17 cellular contexts compared by ENCODE assay signal in genomic region chr14:68165274-68165843, GRCh38.
DNase-seq lines count a peak whose midpoint lies in the region; ATAC-seq and TF ChIP-seq lines count a peak whose summit lies in the region.
"Had no signal": no experiment of that assay in that cellular context is flagged by ENCODE, and none has a peak within 500 bp of the region (broad histone marks: within the 10 kb centered on the region; RNA-seq: fewer than 3 reads in every experiment).

No MANE protein-coding gene starts in this region.

- H4K20me1 ChIP-seq in HCT116 (ENCODE audit: insufficient read depth) = no peaks in the 10 kb centered on the region

- H3K36me3 ChIP-seq in HCT116 (ENCODE audit: control insufficient read depth in 1 of 2, insufficient read depth in 2 of 2, low read length in 2 of 2) (no peaks in the 10 kb centered on the region), thoracic aorta (no peaks in the 10 kb centered on the region)

- peaks cover 65% of the 10 kb centered on the region for H3K4me1 Mint-ChIP-seq in brain
- H3K4me1 Mint-ChIP-seq in mesothelial cell of epicardium = peaks cover 77% of the 10 kb centered on the region

- H3K27ac Mint-ChIP-seq in brain (peak overlapping the region in 3 of 5 experiments; percentile 72 to 97 (median 87)), mesothelial cell of epicardium (peak overlapping the region; percentile 86)
- H3K27ac Mint-ChIP-seq: activated T-helper 1 cell treated with anti-CD3 and anti-CD28 coated beads, Interleukin-12 subunit alpha, Interleukin-12 subunit beta, Interleukin-2, Interleukin-4 antibody, amounts not matched to agents 30 ng/mL and 10 ng/mL and 1 ng/mL, durations not matched to agents 14 hours and 24 hours and 36 hours had no signal

- peak overlapping the region; percentile 35; the same call in 1 of the 2 replicates for H3K27ac ChIP-seq in HCT116 (ENCODE audit: low read depth, low read length)
- H3K27ac ChIP-seq in thoracic aorta = peak overlapping the region; percentile 6 to 26

- H3K9me3 Mint-ChIP-seq in brain (no peaks in the 10 kb centered on the region), mesothelial cell of epicardium (no peaks in the 10 kb centered on the region)
- H3K9me3 Mint-ChIP-seq: activated T-helper 1 cell treated with anti-CD3 and anti-CD28 coated beads, Interleukin-12 subunit alpha, Interleukin-12 subunit beta, Interleukin-2, Interleukin-4 antibody, amounts not matched to agents 30 ng/mL and 10 ng/mL and 1 ng/mL, durations not matched to agents 14 hours and 24 hours and 36 hours had no signal

- no peaks in the 10 kb centered on the region for H3K9me3 ChIP-seq in HCT116 (ENCODE audit: control insufficient read depth in 1 of 2, insufficient read depth in 1 of 2, low read depth in 1 of 2, low read length in 2 of 2)
- no peaks in the 10 kb centered on the region for H3K9me3 ChIP-seq in thoracic aorta
- H3K9me3 ChIP-seq: SK-N-SH had no signal

- H3K27me3 Mint-ChIP-seq in brain (peaks cover 3% of the 10 kb centered on the region), mesothelial cell of epicardium (ENCODE audit: low read depth) (no peaks in the 10 kb centered on the region)

- no peaks in the 10 kb centered on the region for H3K27me3 ChIP-seq in HCT116 (ENCODE audit: insufficient read depth, low read length)
- H3K27me3 ChIP-seq in thoracic aorta (replicated peaks; ENCODE audit: insufficient read depth) = no peaks in the 10 kb centered on the region

- H3K4me3 Mint-ChIP-seq in brain (peak overlapping the region in 1 of 5 experiments; percentile 19), mesothelial cell of epicardium (no peak overlapping the region)
- H3K4me3 Mint-ChIP-seq: activated T-helper 1 cell treated with anti-CD3 and anti-CD28 coated beads, Interleukin-12 subunit alpha, Interleukin-12 subunit beta, Interleukin-2, Interleukin-4 antibody, amounts not matched to agents 30 ng/mL and 10 ng/mL and 1 ng/mL, durations not matched to agents 14 hours and 24 hours and 36 hours had no signal

- TF ChIP-seq POLR2A in HCT116 (IDR thresholded peaks at IDR 0.05; ENCODE audit: borderline replicate concordance, extremely low read depth, insufficient read depth, insufficient read length) = no peak

- H3K9me2 ChIP-seq in HCT116 (ENCODE audit: insufficient read depth) = no peaks in the 10 kb centered on the region
- H3K9me2 ChIP-seq: SK-N-SH had no signal

- H3K4me1 ChIP-seq in HCT116 (ENCODE audit: control insufficient read depth in 1 of 2, insufficient read depth in 2 of 2, low read length in 2 of 2) = peaks cover 0 to 61% of the 10 kb centered on the region in 2 experiments; a peak in 2 of 4 replicates
- H3K4me1 ChIP-seq in thoracic aorta (ENCODE audit: control insufficient read depth in 1 of 2, low read depth in 2 of 2) = peaks cover 15 to 42% of the 10 kb centered on the region in 2 donors

- ATAC-seq in HCT116 = no peak
- ATAC-seq in thoracic aorta (ENCODE audit: insufficient number of reproducible peaks, low FRiP score, low read depth) = no peak

- no peak for TF ChIP-seq RAD21 in HCT116 (IDR thresholded peaks at IDR 0.05; ENCODE audit: low read depth)

- RAD21 ChIA-PET in HCT116 (lab: Charles Lee; ENCODE audit: low non-redundant PET in 1 of 2, low total read pairs in 2 of 2, uncharacterized antibody in 2 of 2, unreplicated experiment in 2 of 2) = no interaction called here

- H3K4me2 ChIP-seq in HCT116 (ENCODE audit: low read length) = no peak overlapping the region
- H3K4me2 ChIP-seq: SK-N-SH had no signal

- no peak overlapping the region for H3K9ac ChIP-seq in HCT116 (ENCODE audit: low read length)
- H3K9ac ChIP-seq: SK-N-SH had no signal

- CTCF ChIA-PET in HCT116 (lab: Charles Lee) = no interaction called here

- no TSS peak for BruUV-seq in HCT116 (replicated peaks; lab: Mats Ljungman, UMichigan)

- DNase-seq in HCT116 (ENCODE audit: low read depth, low spot score) (no peak), mesothelial cell of epicardium (ENCODE audit: low spot score in 2 of 2, unreplicated experiment in 2 of 2) (no peak), thoracic aorta (ENCODE audit: low spot score) (no peak), H4 (ENCODE audit: low spot score) (no peak), NCI-H2171 treated with DMSO at 0.1 percent for 48 hours (lab: John Stamatoyannopoulos, UW) (no peak), SKM-1 treated with dmso at 0.1 percent for 144 hours (lab: John Stamatoyannopoulos, UW; ENCODE audit: unreplicated experiment) (no peak)
- no peak for DNase-seq in activated CD4-positive, CD25-positive, alpha-beta regulatory T cell (lab: John Stamatoyannopoulos, UW)
- DNase-seq: HCEC 1CT; IMR-90; NCI-H1694 treated with DMSO at 0.1 percent for 48 hours; NCI-H226; stimulated activated CD4-positive, alpha-beta T cell treated with anti-CD3 and anti-CD28 coated beads, Interleukin-1b, Interleukin-23, amount 100 ng/mL, for 48 hours; stimulated activated naive CD4-positive, alpha-beta T cell; T1000 had no signal

- intact Hi-C loops in HCT116 (cut with micrococcal nuclease) = no loop called here

- no peak overlapping the region for H2AFZ ChIP-seq in HCT116 (ENCODE audit: low read depth, low read length, poor library complexity, severe bottlenecking)

- H3K36me3 Mint-ChIP-seq in brain (no peaks in the 10 kb centered on the region), mesothelial cell of epicardium (no peaks in the 10 kb centered on the region)

- TF ChIP-seq CTCF in HCT116 (IDR thresholded peaks at IDR 0.05 in 2 of 3, conservative IDR thresholded peaks at IDR 0.05 in 1 of 3; ENCODE audit: borderline replicate concordance in 1 of 3, insufficient read depth in 1 of 3, low read depth in 2 of 3, low read length in 2 of 3) (no peak), brain (conservative IDR thresholded peaks at IDR 0.05) (no peak), mesothelial cell of epicardium (IDR thresholded peaks at IDR 0.05; ENCODE audit: unreplicated experiment) (no peak), thoracic aorta (IDR thresholded peaks at IDR 0.05) (no peak)

- H3K4me3 ChIP-seq in HCT116 (replicated peaks in 1 of 2; ENCODE audit: low read depth in 1 of 2, low read length in 2 of 2) (no peak overlapping the region), thoracic aorta (no peak overlapping the region)

- H3K79me2 ChIP-seq in HCT116 (ENCODE audit: insufficient read depth, low read length) = no peaks in the 10 kb centered on the region

- POLR2A ChIA-PET in HCT116 (lab: Charles Lee) = no interaction called here

TF ChIP-seq in HCT116, 20 proteins besides CTCF, POLR2A, EP300 and RAD21:
- no peak for TF ChIP-seq EZH2phosphoT487 (IDR thresholded peaks at IDR 0.05; ENCODE audit: borderline replicate concordance)
- TF ChIP-seq SRF (IDR thresholded peaks at IDR 0.05; ENCODE audit: low read depth) = no peak
- no peak for TF ChIP-seq SP1 (IDR thresholded peaks at IDR 0.05; ENCODE audit: low read depth)
- no peak for TF ChIP-seq MAX (IDR thresholded peaks at IDR 0.05)
- TF ChIP-seq SIN3A (IDR thresholded peaks at IDR 0.05; ENCODE audit: low read depth) = no peak
- no peak for TF ChIP-seq ZNF274 (IDR thresholded peaks at IDR 0.05; ENCODE audit: low read depth, low read length)
- TF ChIP-seq JUND (IDR thresholded peaks at IDR 0.05) = no peak
- no peak for TF ChIP-seq ZBTB33 (IDR thresholded peaks at IDR 0.05; ENCODE audit: extremely low read depth, insufficient replicate concordance, low read length)
- no peak for TF ChIP-seq EZH2 (IDR thresholded peaks at IDR 0.05)
- no peak for TF ChIP-seq YY1 (IDR thresholded peaks at IDR 0.05; ENCODE audit: extremely low read depth, insufficient replicate concordance, low read depth, low read length)
- no peak for TF ChIP-seq CBX3 (IDR thresholded peaks at IDR 0.05; ENCODE audit: low read depth)
